9 cellular contexts compared by ENCODE assay signal in the genomic region with DNA sequence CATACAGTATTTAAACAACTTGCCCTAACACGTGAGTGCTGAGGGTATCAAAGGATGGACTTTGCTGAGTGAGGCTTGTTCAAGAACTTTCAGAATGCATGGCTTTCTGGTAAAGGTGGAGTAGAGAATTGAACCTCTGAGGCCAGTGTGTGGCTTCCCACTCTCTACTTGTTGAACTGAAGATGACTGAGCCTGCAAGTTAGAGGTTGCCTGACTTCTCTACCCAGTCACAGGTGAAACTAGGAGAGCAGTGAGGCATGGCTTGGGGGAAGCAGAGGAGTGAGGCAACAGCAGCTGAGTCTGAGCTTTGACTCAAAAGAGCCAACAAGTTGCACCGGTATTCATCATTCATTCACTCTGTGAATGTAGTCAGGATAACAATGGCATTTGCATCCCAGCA.
A peak's percentile ranks its signal among the peaks of the same experiment; 100 is the strongest.
DNase-seq lines count a peak whose midpoint lies in the region; ATAC-seq and TF ChIP-seq lines count a peak whose summit lies in the region.
"Had no signal": no experiment of that assay in that cellular context is flagged by ENCODE, and none has a peak within 500 bp of the region (broad histone marks: within the 10 kb centered on the region; RNA-seq: fewer than 3 reads in every experiment).

No MANE protein-coding gene starts in this region.

- peak; percentile 100 for ATAC-seq in GM18519 (IDR thresholded peaks at IDR 0.05; ENCODE audit: low FRiP score, unreplicated experiment)
- ATAC-seq in GM19463 (IDR thresholded peaks at IDR 0.05; ENCODE audit: unreplicated experiment), result peak; percentile 100
- ATAC-seq in HG03064 (IDR thresholded peaks at IDR 0.05; ENCODE audit: low read depth, unreplicated experiment), result peak; percentile 100

- H3K36me3 ChIP-seq in hepatocyte (replicated peaks; ENCODE audit: insufficient read depth, low read depth) (no peaks in the 10 kb centered on the region), ascending aorta (no peaks in the 10 kb centered on the region)

- peak overlapping the region; percentile 54 for H3K4me2 ChIP-seq in hepatocyte

- WGBS in hepatocyte (ENCODE audit: low lambda C conversion rate, missing lambda C conversion rate), result 42% methylated on average over 2 of the region's 2 CpGs

- no peaks in the 10 kb centered on the region for H3K4me1 ChIP-seq in hepatocyte (ENCODE audit: insufficient read depth)
- H3K4me1 ChIP-seq in ascending aorta, result no peaks in the 10 kb centered on the region

- TF ChIP-seq CTCF in hepatocyte (IDR thresholded peaks at IDR 0.05; ENCODE audit: poor library complexity) (no peak), ascending aorta (IDR thresholded peaks at IDR 0.05) (no peak)

- H3K27me3 ChIP-seq in hepatocyte (no peaks in the 10 kb centered on the region), ascending aorta (no peaks in the 10 kb centered on the region)

- intact Hi-C loops in ascending aorta (cut with DNase I), result no loop called here

- DNase-seq in hepatocyte (ENCODE audit: low spot score) (no peak), ascending aorta (ENCODE audit: low spot score in 2 of 2) (no peak), hypothalamus (lab: John Stamatoyannopoulos, UW) (no peak), NCI-H510A (lab: John Stamatoyannopoulos, UW) (no peak), OCI-M1 (lab: John Stamatoyannopoulos, UW) (no peak)
- DNase-seq: NCI-H2171 had no signal

- H3K4me3 ChIP-seq in hepatocyte (no peak overlapping the region), ascending aorta (no peak overlapping the region)

- H3K27ac ChIP-seq in hepatocyte (peak overlapping the region; percentile 48), ascending aorta (no peak overlapping the region)

- no peaks in the 10 kb centered on the region for H3K79me2 ChIP-seq in hepatocyte

- H2AFZ ChIP-seq in hepatocyte, result no peak overlapping the region

- H3K9me3 ChIP-seq in hepatocyte (ENCODE audit: low read depth) (no peaks in the 10 kb centered on the region), ascending aorta (no peaks in the 10 kb centered on the region)

- no peaks in the 10 kb centered on the region for H4K20me1 ChIP-seq in hepatocyte (ENCODE audit: insufficient read depth, poor library complexity, severe bottlenecking)

- H3K9me2 ChIP-seq in hepatocyte (replicated peaks; ENCODE audit: insufficient read depth), result no peaks in the 10 kb centered on the region
